ENCODE assay signal across 23 cellular contexts in the genomic region with DNA sequence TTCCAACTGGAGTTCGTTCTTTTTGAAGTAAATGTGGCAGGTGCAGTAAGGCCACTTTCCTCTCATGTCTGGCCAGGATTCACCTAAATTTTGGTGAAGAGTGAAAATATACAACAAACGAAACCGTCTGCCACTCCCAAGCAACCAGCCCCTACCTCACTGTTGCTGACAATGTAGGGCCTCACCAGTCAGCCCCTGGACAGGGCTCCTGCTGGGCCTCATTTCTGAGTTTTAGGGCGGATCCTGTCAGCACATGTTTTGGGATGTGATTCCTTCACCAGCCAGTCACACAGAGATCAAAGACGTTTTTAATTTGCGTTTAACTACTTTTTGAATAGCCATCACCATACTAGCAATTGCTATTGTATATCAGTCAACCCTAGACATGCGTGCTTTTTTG.
"Had no signal": no experiment of that assay in that cellular context is flagged by ENCODE, and none has a peak within 500 bp of the region (broad histone marks: within the 10 kb centered on the region; RNA-seq: fewer than 3 reads in every experiment).

No MANE protein-coding gene starts in this region.

- H3K4me1 Mint-ChIP-seq: nephron had no signal

- H3K9me3 Mint-ChIP-seq: immature natural killer cell, naive B cell, nephron had no signal

- H3K27ac ChIP-seq: coronary artery, heart left ventricle, left ventricle myocardium inferior, neutrophil, right atrium auricular region, sigmoid colon, skin epidermis, stomach, thoracic aorta had no signal

- DNase-seq: effector CD4-positive, alpha-beta T cell; foreskin melanocyte; heart left ventricle; hippocampal formation; immature natural killer cell; left ventricle myocardium inferior; mesenchymal stem cell; naive B cell; posterior cingulate gyrus; sigmoid colon; stimulated activated CD4-positive, alpha-beta T cell treated with anti-CD3 and anti-CD28 coated beads, Interleukin-2, amount 100 ng/mL, for 24 hours; stimulated activated CD4-positive, alpha-beta T cell treated with anti-CD3 and anti-CD28 coated beads, Interleukin-4, amount 100 ng/mL, for 4 hours; stimulated activated naive CD4-positive, alpha-beta T cell; stomach; substantia nigra; trophoblast cell had no signal

- H3K4me3 Mint-ChIP-seq: immature natural killer cell, naive B cell, nephron had no signal

- H3K27me3 ChIP-seq: heart left ventricle, neutrophil, right atrium auricular region, sigmoid colon, stomach had no signal

- H3K4me1 ChIP-seq: heart left ventricle, left ventricle myocardium inferior, right atrium auricular region, sigmoid colon, stomach had no signal

- H3K4me3 ChIP-seq: coronary artery, heart left ventricle, left ventricle myocardium inferior, lung, right atrium auricular region, sigmoid colon, skin epidermis, stomach, thoracic aorta had no signal

- H3K9me3 ChIP-seq: heart left ventricle, left ventricle myocardium inferior, neutrophil, right atrium auricular region, sigmoid colon, stomach, thoracic aorta had no signal

- H3K27me3 Mint-ChIP-seq: naive B cell had no signal

- H3K36me3 ChIP-seq: neutrophil, right atrium auricular region, thoracic aorta had no signal

- H3K27ac Mint-ChIP-seq: immature natural killer cell, naive B cell, nephron had no signal
